8 cellular contexts compared by ENCODE assay signal in the genomic region with DNA sequence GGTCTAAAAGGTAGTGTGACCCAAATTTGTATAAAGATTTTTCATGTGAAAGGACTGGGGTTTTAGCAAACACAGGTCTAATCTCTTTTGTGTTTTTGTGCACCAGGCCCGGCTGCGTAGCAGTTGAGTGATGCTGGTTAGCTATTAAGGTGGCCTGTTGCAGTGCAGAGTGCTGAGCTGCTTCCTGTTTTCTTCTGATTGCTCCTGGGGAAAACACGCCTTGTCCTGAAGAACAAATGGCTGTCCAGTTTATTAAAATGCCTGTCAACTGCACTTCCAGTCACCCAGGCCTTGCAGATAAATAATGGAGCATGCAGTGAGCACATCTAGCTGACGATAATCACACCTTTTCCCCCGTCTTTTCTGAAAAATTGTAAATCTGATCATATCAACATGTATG. TPM values are rescaled to one million over a fixed set of nuclear protein-coding genes. Genes with fewer than 3 reads are reported as not detected.
DNase-seq lines count a peak whose midpoint lies in the region; ATAC-seq, FAIRE-seq and TF ChIP-seq lines count a peak whose summit lies in the region.

No MANE protein-coding gene starts in this region.

- peaks cover 5% of the 10 kb centered on the region for H3K36me3 ChIP-seq in mammary epithelial cell (ENCODE audit: insufficient read depth, low read length)

- no peak for TF ChIP-seq EP300 in A549 (IDR thresholded peaks at IDR 0.05)

- CTCF ChIA-PET in A549 (lab: Yijun Ruan, JAX) = interaction anchor here (1.1 to 2.9 kb wide), 7 partner anchors 10 to 700 kb away, joined by 3 to 17 read pairs (median 4); no protein-coding TSS in a partner anchor
- CTCF ChIA-PET in mammary epithelial cell (lab: Charles Lee; ENCODE audit: low non-redundant PET) = interaction anchor here (0.7 kb wide), 1 partner anchor 78 kb away, joined by 3 read pairs; no protein-coding TSS in a partner anchor

- peak overlapping the region; percentile 98 for H3K9ac ChIP-seq in mammary epithelial cell (ENCODE audit: insufficient read depth, low read length)

- peaks cover 44% of the 10 kb centered on the region for H3K79me2 ChIP-seq in mammary epithelial cell (ENCODE audit: insufficient read depth, low read length)

- H3K27me3 ChIP-seq in mammary epithelial cell (ENCODE audit: insufficient read depth, low read length) = no peaks in the 10 kb centered on the region

- TF ChIP-seq CTCF in A549 (IDR thresholded peaks at IDR 0.05) (no peak), mammary epithelial cell (conservative IDR thresholded peaks at IDR 0.05 in 1 of 2, IDR thresholded peaks at IDR 0.05 in 1 of 2; ENCODE audit: extremely low read depth in 1 of 2, insufficient read depth in 1 of 2, low read depth in 1 of 2, low read length in 2 of 2) (no peak)

- H3K4me1 ChIP-seq in A549 (peaks cover 9% of the 10 kb centered on the region; the same call in 2 of the 3 replicates), mammary epithelial cell (ENCODE audit: insufficient read depth, low read length) (peaks cover 40% of the 10 kb centered on the region)

- TF ChIP-seq POLR2A in A549 (IDR thresholded peaks at IDR 0.05; ENCODE audit: low read length) = peak; percentile 29; the same call in 1 of the 2 replicates

- no peaks in the 10 kb centered on the region for H4K20me1 ChIP-seq in mammary epithelial cell (ENCODE audit: insufficient read depth, low read length)

- peak overlapping the region; percentile 83 to 98 for H3K27ac ChIP-seq in A549
- peak overlapping the region; percentile 90 for H3K27ac ChIP-seq in mammary epithelial cell (ENCODE audit: insufficient read depth, low read depth, low read length)

- ATAC-seq in A549 = peak; percentile 79 to 87
- ATAC-seq in GM18519 (IDR thresholded peaks at IDR 0.05; ENCODE audit: low FRiP score, unreplicated experiment) = peak; percentile 68
- ATAC-seq in HG03025 (IDR thresholded peaks at IDR 0.05; ENCODE audit: low FRiP score, unreplicated experiment) = peak; percentile 59

- H3K4me3 ChIP-seq in A549 = peak overlapping the region; percentile 69
- peak overlapping the region; percentile 86 to 99 (median 96) for H3K4me3 ChIP-seq in mammary epithelial cell (replicated peaks in 1 of 3; ENCODE audit: insufficient read depth in 1 of 3, low read depth in 2 of 3, low read length in 3 of 3)

- DNase-seq in A549 (ENCODE audit: low read depth in 1 of 2, low spot score in 1 of 2) (peak; percentile 53 to 93), NCI-H2107 (lab: John Stamatoyannopoulos, UW) (peak; percentile 59), mammary epithelial cell (peak; percentile 96)
- DNase-seq in stimulated activated CD4-positive, alpha-beta T cell treated with anti-CD3 and anti-CD28 coated beads, Interleukin-12 subunit alpha, Interleukin-12 subunit beta, amount 100 ng/mL, for 4 hours = peak; percentile 42

- BruUV-seq in mammary epithelial cell (replicated peaks; lab: Mats Ljungman, UMichigan) = no TSS peak

- 0% methylated on average over 5 of the region's 5 CpGs for WGBS in A549 (ENCODE audit: missing lambda C conversion rate)
- 0% methylated on average over 5 of the region's 5 CpGs for WGBS in mammary epithelial cell (ENCODE audit: low coverage, missing lambda C conversion rate)

- intact Hi-C loops in mammary epithelial cell (cut with micrococcal nuclease) = loop anchor here (1.0 to 2.0 kb wide), 5 partner anchors 16 to 696 kb away; no protein-coding TSS in a partner anchor

- no peak for TF ChIP-seq RAD21 in A549 (conservative IDR thresholded peaks at IDR 0.05 in 1 of 2, IDR thresholded peaks at IDR 0.05 in 1 of 2)

- in situ Hi-C loops in mammary epithelial cell (cut with MboI; ENCODE audit: low sequenced_read_pairs in 2 of 2) = loop anchor here (5.0 to 10.0 kb wide), 3 partner anchors 74 to 696 kb away; partner anchors contain the start of genes CWC15 (in 1 of the 2) and KDM4D (in 1 of the 2)

- no peak overlapping the region for H2AFZ ChIP-seq in mammary epithelial cell (ENCODE audit: low read depth, low read length)

- dilution Hi-C loops in mammary epithelial cell (cut with HindIII; ENCODE audit: low sequenced_read_pairs) = loop anchor here (5.0 kb wide), 1 partner anchor 79 kb away; no protein-coding TSS in a partner anchor

- no peaks in the 10 kb centered on the region for H3K9me3 ChIP-seq in A549
- no peaks in the 10 kb centered on the region for H3K9me3 ChIP-seq in mammary epithelial cell (replicated peaks; ENCODE audit: insufficient read depth, low read length)

- FAIRE-seq in A549 (lab: Jason Lieb, UNC) (no peak), TTC549 (lab: Jason Lieb, UNC) (peak; percentile 54), islet of Langerhans (lab: Jason Lieb, UNC) (peak; percentile 99)

- POLR2A ChIA-PET in A549 (lab: Yijun Ruan, JAX) = interaction anchor here (0.6 to 3.0 kb wide), 5 partner anchors 12 to 1397 kb away, joined by 3 to 29 read pairs (median 7); partner anchors contain the start of genes CWC15, ENDOD1 and KDM4D

- peak overlapping the region; percentile 89 for H3K4me2 ChIP-seq in A549
- H3K4me2 ChIP-seq in mammary epithelial cell (ENCODE audit: insufficient read depth, low read depth, low read length) = peak overlapping the region; percentile 93

TF ChIP-seq in A549, 52 proteins besides CTCF, POLR2A, EP300 and RAD21 (continues in another document):
- TF ChIP-seq JUN (IDR thresholded peaks at IDR 0.05) (0 out of 5 replicates have a peak, but pooled peaks of 1 of the 2 experiments have one; percentile 17), BCL3 (IDR thresholded peaks at IDR 0.05) (peak; percentile 21; the same call in 1 of the 3 replicates), ZSCAN20 (CRISPR knock-in tag; IDR thresholded peaks at IDR 0.05) (no peak), PHF8 (IDR thresholded peaks at IDR 0.05; ENCODE audit: borderline replicate concordance, low read depth) (0 out of 2 replicates have a peak, but pooled peaks have one; percentile 33), MAFK (IDR thresholded peaks at IDR 0.05; ENCODE audit: partially characterized antibody) (no peak), CBX2 (IDR thresholded peaks at IDR 0.05; ENCODE audit: borderline replicate concordance, low read depth) (no peak)
- TF ChIP-seq, protein P1, sequence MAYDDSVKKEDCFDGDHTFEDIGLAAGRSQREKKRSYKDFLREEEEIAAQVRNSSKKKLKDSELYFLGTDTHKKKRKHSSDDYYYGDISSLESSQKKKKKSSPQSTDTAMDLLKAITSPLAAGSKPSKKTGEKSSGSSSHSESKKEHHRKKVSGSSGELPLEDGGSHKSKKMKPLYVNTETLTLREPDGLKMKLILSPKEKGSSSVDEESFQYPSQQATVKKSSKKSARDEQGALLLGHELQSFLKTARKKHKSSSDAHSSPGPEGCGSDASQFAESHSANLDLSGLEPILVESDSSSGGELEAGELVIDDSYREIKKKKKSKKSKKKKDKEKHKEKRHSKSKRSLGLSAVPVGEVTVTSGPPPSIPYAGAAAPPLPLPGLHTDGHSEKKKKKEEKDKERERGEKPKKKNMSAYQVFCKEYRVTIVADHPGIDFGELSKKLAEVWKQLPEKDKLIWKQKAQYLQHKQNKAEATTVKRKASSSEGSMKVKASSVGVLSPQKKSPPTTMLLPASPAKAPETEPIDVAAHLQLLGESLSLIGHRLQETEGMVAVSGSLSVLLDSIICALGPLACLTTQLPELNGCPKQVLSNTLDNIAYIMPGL (CRISPR knock-in tag; IDR thresholded peaks at IDR 0.05; ENCODE audit: borderline replicate concordance) = no peak

RNA-seq across cellular contexts. Expression of gene SRSF8, which starts 1.8 kb away (rescaled TPM):
- 27.6 and 30.2 TPM in 2 replicates for polyA plus RNA-seq in A549 (2011; rRNA removed)
- polyA plus RNA-seq in A549 (2012; cell fraction: cytosol; rRNA removed) = 11.8 and 13.9 TPM in 2 replicates
- polyA plus RNA-seq in A549 (2012; cell fraction: nucleus; rRNA removed) = 7.3 and 8.0 TPM in 2 replicates
- polyA plus RNA-seq in A549 (2017; fragmentation: RNase III; extraction: RNeasy Plus Mini Kit Qiagen cat#74134 plus additional on column Dnase treatment) = 15.1 to 16.7 TPM (median 15.5 TPM) in 3 replicates
- 7.6 and 13.2 TPM in 2 replicates for polyA minus RNA-seq in A549 (2011; rRNA and poly(A)+ RNA removed)
- total RNA-seq in mammary epithelial cell = 10 to 100 TPM; 47.2 to 48.5 TPM
- polyA plus RNA-seq in mammary epithelial cell = 29.3 TPM
- polyA minus RNA-seq in mammary epithelial cell = 2.9 TPM

RNA-seq across cellular contexts. Expression of gene KDM4F, which starts 19.3 kb away (rescaled TPM):
- not detected in 2 replicates for polyA plus RNA-seq in A549 (2011; rRNA removed)
- polyA plus RNA-seq in A549 (2012; cell fraction: cytosol; rRNA removed) = not detected in 2 replicates
- polyA plus RNA-seq in A549 (2012; cell fraction: nucleus; rRNA removed) = not detected in 2 replicates
- polyA plus RNA-seq in A549 (2017; fragmentation: RNase III; extraction: RNeasy Plus Mini Kit Qiagen cat#74134 plus additional on column Dnase treatment) = not detected in 3 replicates
- not detected in 2 replicates for polyA minus RNA-seq in A549 (2011; rRNA and poly(A)+ RNA removed)
- total RNA-seq in mammary epithelial cell = not detected
- not detected for polyA plus RNA-seq in mammary epithelial cell
- not detected for polyA minus RNA-seq in mammary epithelial cell

RNA-seq across cellular contexts. Expression of gene ENDOD1, which starts 21.1 kb away (rescaled TPM):
- polyA plus RNA-seq in A549 (2011; rRNA removed) = 8.1 and 8.3 TPM in 2 replicates
- 3.3 and 4.0 TPM in 2 replicates for polyA plus RNA-seq in A549 (2012; cell fraction: cytosol; rRNA removed)
- 2.9 and 3.1 TPM in 2 replicates for polyA plus RNA-seq in A549 (2012; cell fraction: nucleus; rRNA removed)
- polyA plus RNA-seq in A549 (2017; fragmentation: RNase III; extraction: RNeasy Plus Mini Kit Qiagen cat#74134 plus additional on column Dnase treatment) = 8.0 to 8.8 TPM (median 8.6 TPM) in 3 replicates
- polyA minus RNA-seq in A549 (2011; rRNA and poly(A)+ RNA removed) = 7.4 and 7.6 TPM in 2 replicates
- 100 to 1,000 TPM in 1 of 2 donors, 10 to 100 TPM in 1; 47.9 to 206 TPM for total RNA-seq in mammary epithelial cell
- polyA plus RNA-seq in mammary epithelial cell = 37.2 TPM
- 66.9 TPM for polyA minus RNA-seq in mammary epithelial cell

RNA-seq across cellular contexts. Expression of gene KDM4E, which starts 43.5 kb away (rescaled TPM):
- not detected in 2 replicates for polyA plus RNA-seq in A549 (2011; rRNA removed)
- not detected in 2 replicates for polyA plus RNA-seq in A549 (2012; cell fraction: cytosol; rRNA removed)
- not detected in 2 replicates for polyA plus RNA-seq in A549 (2012; cell fraction: nucleus; rRNA removed)
- polyA plus RNA-seq in A549 (2017; fragmentation: RNase III; extraction: RNeasy Plus Mini Kit Qiagen cat#74134 plus additional on column Dnase treatment) = not detected in 3 replicates
- polyA minus RNA-seq in A549 (2011; rRNA and poly(A)+ RNA removed) = not detected in 2 replicates
- not detected for total RNA-seq in mammary epithelial cell
- polyA plus RNA-seq in mammary epithelial cell = not detected
- not detected for polyA minus RNA-seq in mammary epithelial cell

Comparison
In these comparisons a context has a peak if more than half of its experiments do, and no peak if none do; other contexts are left out.
1. Peak in every context shown above with its lines: DNase-seq, ATAC-seq, H3K4me3 ChIP-seq and H3K27ac ChIP-seq.
2. DNase-seq: peak in every context shown above with its lines; median percentile 96 in mammary epithelial cell; 73 in A549; 59 in NCI-H2107; 42 in stimulated activated CD4-positive, alpha-beta T cell treated with anti-CD3 and anti-CD28 coated beads, Interleukin-12 subunit alpha, Interleukin-12 subunit beta, amount 100 ng/mL, for 4 hours.